In genomic region chrX:31038585-31039326, GRCh38 we compare ENCODE assay signal across 7 cellular contexts. TPM values are rescaled to one million over a fixed set of nuclear protein-coding genes. Genes with fewer than 3 reads are reported as not detected.
DNase-seq lines count a peak whose midpoint lies in the region; ATAC-seq and TF ChIP-seq lines count a peak whose summit lies in the region.

No MANE protein-coding gene starts in this region.

- 15 to 20% (median 15%) methylated on average over 5 to 6 of the region's 6 CpGs for WGBS in psoas muscle, 3 donors

- H3K9me3 ChIP-seq in psoas muscle: no peaks in the 10 kb centered on the region

- H3K4me3 ChIP-seq in foreskin fibroblast (ENCODE audit: low read depth in 1 of 2, low read length in 2 of 2) (no peak overlapping the region), psoas muscle (no peak overlapping the region)

- no peaks in the 10 kb centered on the region for H3K9me3 Mint-ChIP-seq in T-helper 1 cell treated with Interleukin-12 subunit alpha and Interleukin-12 subunit beta and Interleukin-4 antibody, amounts not matched to agents 30 μg/mL and 1 μg/mL, for 36 hours

- no peaks in the 10 kb centered on the region for H3K27me3 Mint-ChIP-seq in T-helper 1 cell treated with Interleukin-12 subunit alpha and Interleukin-12 subunit beta and Interleukin-4 antibody, amounts not matched to agents 30 μg/mL and 1 μg/mL, for 36 hours (ENCODE audit: low read depth)

- H3K36me3 ChIP-seq in psoas muscle (ENCODE audit: insufficient read depth in 1 of 2, low read depth in 1 of 2): no peaks in the 10 kb centered on the region

- ATAC-seq in GM19035 (IDR thresholded peaks at IDR 0.05; ENCODE audit: unreplicated experiment) (peak; percentile 78), HG03354 (IDR thresholded peaks at IDR 0.05; ENCODE audit: poor library complexity, severe bottlenecking, unreplicated experiment) (peak; percentile 72), psoas muscle (no peak)

- H3K4me1 ChIP-seq in psoas muscle: no peaks in the 10 kb centered on the region

- peak overlapping the region; percentile 5 for H3K4me3 Mint-ChIP-seq in T-helper 1 cell treated with Interleukin-12 subunit alpha and Interleukin-12 subunit beta and Interleukin-4 antibody, amounts not matched to agents 30 μg/mL and 1 μg/mL, for 36 hours

- TF ChIP-seq CTCF in foreskin fibroblast (IDR thresholded peaks at IDR 0.05; ENCODE audit: low read depth, low read length) (peak; percentile 51), psoas muscle (IDR thresholded peaks at IDR 0.05) (peak; percentile 54)

- intact Hi-C loops in psoas muscle (cut with DNase I): loop anchor here (5.0 to 10.0 kb wide), 2 partner anchors 616 to 619 kb away; no protein-coding TSS in a partner anchor

- DNase-seq in EH (ENCODE audit: low read depth) (peak; percentile 53), foreskin fibroblast (peak; percentile 20 to 52), psoas muscle (no peak), DMS79 treated with DMSO at 0.1 percent for 48 hours (lab: John Stamatoyannopoulos, UW) (no peak)

- peak overlapping the region; percentile 56 for H3K27ac Mint-ChIP-seq in T-helper 1 cell treated with Interleukin-12 subunit alpha and Interleukin-12 subunit beta and Interleukin-4 antibody, amounts not matched to agents 30 μg/mL and 1 μg/mL, for 36 hours

- no peak overlapping the region for H3K27ac ChIP-seq in psoas muscle

- H3K27me3 ChIP-seq in psoas muscle (ENCODE audit: insufficient read depth in 3 of 3, low read length in 2 of 3): peaks cover 0 to 15% (median 0%) of the 10 kb centered on the region in 3 donors

- no peaks in the 10 kb centered on the region for H3K36me3 Mint-ChIP-seq in T-helper 1 cell treated with Interleukin-12 subunit alpha and Interleukin-12 subunit beta and Interleukin-4 antibody, amounts not matched to agents 30 μg/mL and 1 μg/mL, for 36 hours (ENCODE audit: low read depth)

- peaks cover 12% of the 10 kb centered on the region for H3K4me1 Mint-ChIP-seq in T-helper 1 cell treated with Interleukin-12 subunit alpha and Interleukin-12 subunit beta and Interleukin-4 antibody, amounts not matched to agents 30 μg/mL and 1 μg/mL, for 36 hours (ENCODE audit: low read depth)

RNA-seq across cellular contexts. Expression of gene FTHL17, which starts 33.1 kb away (rescaled TPM):
- not detected for total RNA-seq in psoas muscle
- not detected for polyA plus RNA-seq in psoas muscle

Comparison
In these comparisons a context has a peak if more than half of its experiments do, and no peak if none do; other contexts are left out.
1. DNase-seq: peak in EH (single experiment) and foreskin fibroblast (2 of 2); none in psoas muscle (0 of 2) and DMS79 treated with DMSO at 0.1 percent for 48 hours (single experiment).
2. ATAC-seq: peak in GM19035 (single experiment) and HG03354 (single experiment); none in psoas muscle (0 of 4).